In the genomic region with DNA sequence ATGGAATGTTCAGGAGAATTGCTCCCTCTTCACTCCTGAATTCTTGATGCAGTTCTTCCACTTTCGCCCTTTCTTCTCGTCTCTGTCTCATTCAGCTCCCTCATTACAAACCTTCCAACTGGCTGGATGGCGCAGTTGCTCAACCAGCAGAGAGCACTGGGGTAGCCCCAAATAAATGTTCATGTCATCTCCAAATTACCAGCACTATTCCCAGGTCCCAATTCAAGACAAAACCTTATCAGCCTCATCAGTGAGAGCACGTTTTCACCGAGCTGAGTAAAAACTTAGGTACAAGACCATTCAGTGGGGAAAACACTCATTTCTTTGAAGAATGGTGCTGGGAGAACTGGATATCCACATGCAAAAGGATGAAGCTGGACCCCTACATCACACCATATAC, we compare ENCODE assay signal across 11 cellular contexts.
"Had no signal": no experiment of that assay in that cellular context is flagged by ENCODE, and none has a peak within 500 bp of the region (broad histone marks: within the 10 kb centered on the region; RNA-seq: fewer than 3 reads in every experiment).

No MANE protein-coding gene starts in this region.

- DNase-seq: GM23248, GOT3, H7, H9, HCEC 1CT, HFFc6 had no signal

- H2AFZ ChIP-seq: GM23248, GM23338 had no signal

- H3K4me3 ChIP-seq: GM23248, GM23338, HAP-1 had no signal

- H3K27ac ChIP-seq: GM23248 had no signal

- H3K4me2 ChIP-seq: GM23338 had no signal

- ATAC-seq: GM23338, HCT116 had no signal

- FAIRE-seq: H1, H54 had no signal

- H3K9me3 ChIP-seq: HAP-1 had no signal

- H3K9ac ChIP-seq: GM23248 had no signal

- H3K4me1 ChIP-seq: HAP-1 had no signal

- H3K36me3 ChIP-seq: HAP-1 had no signal
